Comparison of ENCODE assay signal across 1 cellular context in genomic region chr3:142022381-142022780, GRCh38.
TF ChIP-seq lines count a peak whose summit lies in the region.

No MANE protein-coding gene starts in this region.

TF ChIP-seq in H1, 55 proteins besides CTCF, POLR2A, EP300 and RAD21 (continued from another document):
- TF ChIP-seq HDAC6 (IDR thresholded peaks at IDR 0.05; ENCODE audit: low read depth, low read length) (no peak), ZNF274 (IDR thresholded peaks at IDR 0.05; ENCODE audit: borderline replicate concordance, extremely low read depth, low read length) (no peak), CTBP2 (IDR thresholded peaks at IDR 0.05; ENCODE audit: borderline replicate concordance, insufficient read depth, insufficient read length, low read length) (no peak)
